1 cellular context compared by ENCODE assay signal in genomic region chr2:104371084-104371483, GRCh38.
TF ChIP-seq lines count a peak whose summit lies in the region.

No MANE protein-coding gene starts in this region.

TF ChIP-seq in GM23338, 12 proteins besides CTCF, POLR2A, EP300 and RAD21 (continued from another document):
- TF ChIP-seq, protein P1, sequence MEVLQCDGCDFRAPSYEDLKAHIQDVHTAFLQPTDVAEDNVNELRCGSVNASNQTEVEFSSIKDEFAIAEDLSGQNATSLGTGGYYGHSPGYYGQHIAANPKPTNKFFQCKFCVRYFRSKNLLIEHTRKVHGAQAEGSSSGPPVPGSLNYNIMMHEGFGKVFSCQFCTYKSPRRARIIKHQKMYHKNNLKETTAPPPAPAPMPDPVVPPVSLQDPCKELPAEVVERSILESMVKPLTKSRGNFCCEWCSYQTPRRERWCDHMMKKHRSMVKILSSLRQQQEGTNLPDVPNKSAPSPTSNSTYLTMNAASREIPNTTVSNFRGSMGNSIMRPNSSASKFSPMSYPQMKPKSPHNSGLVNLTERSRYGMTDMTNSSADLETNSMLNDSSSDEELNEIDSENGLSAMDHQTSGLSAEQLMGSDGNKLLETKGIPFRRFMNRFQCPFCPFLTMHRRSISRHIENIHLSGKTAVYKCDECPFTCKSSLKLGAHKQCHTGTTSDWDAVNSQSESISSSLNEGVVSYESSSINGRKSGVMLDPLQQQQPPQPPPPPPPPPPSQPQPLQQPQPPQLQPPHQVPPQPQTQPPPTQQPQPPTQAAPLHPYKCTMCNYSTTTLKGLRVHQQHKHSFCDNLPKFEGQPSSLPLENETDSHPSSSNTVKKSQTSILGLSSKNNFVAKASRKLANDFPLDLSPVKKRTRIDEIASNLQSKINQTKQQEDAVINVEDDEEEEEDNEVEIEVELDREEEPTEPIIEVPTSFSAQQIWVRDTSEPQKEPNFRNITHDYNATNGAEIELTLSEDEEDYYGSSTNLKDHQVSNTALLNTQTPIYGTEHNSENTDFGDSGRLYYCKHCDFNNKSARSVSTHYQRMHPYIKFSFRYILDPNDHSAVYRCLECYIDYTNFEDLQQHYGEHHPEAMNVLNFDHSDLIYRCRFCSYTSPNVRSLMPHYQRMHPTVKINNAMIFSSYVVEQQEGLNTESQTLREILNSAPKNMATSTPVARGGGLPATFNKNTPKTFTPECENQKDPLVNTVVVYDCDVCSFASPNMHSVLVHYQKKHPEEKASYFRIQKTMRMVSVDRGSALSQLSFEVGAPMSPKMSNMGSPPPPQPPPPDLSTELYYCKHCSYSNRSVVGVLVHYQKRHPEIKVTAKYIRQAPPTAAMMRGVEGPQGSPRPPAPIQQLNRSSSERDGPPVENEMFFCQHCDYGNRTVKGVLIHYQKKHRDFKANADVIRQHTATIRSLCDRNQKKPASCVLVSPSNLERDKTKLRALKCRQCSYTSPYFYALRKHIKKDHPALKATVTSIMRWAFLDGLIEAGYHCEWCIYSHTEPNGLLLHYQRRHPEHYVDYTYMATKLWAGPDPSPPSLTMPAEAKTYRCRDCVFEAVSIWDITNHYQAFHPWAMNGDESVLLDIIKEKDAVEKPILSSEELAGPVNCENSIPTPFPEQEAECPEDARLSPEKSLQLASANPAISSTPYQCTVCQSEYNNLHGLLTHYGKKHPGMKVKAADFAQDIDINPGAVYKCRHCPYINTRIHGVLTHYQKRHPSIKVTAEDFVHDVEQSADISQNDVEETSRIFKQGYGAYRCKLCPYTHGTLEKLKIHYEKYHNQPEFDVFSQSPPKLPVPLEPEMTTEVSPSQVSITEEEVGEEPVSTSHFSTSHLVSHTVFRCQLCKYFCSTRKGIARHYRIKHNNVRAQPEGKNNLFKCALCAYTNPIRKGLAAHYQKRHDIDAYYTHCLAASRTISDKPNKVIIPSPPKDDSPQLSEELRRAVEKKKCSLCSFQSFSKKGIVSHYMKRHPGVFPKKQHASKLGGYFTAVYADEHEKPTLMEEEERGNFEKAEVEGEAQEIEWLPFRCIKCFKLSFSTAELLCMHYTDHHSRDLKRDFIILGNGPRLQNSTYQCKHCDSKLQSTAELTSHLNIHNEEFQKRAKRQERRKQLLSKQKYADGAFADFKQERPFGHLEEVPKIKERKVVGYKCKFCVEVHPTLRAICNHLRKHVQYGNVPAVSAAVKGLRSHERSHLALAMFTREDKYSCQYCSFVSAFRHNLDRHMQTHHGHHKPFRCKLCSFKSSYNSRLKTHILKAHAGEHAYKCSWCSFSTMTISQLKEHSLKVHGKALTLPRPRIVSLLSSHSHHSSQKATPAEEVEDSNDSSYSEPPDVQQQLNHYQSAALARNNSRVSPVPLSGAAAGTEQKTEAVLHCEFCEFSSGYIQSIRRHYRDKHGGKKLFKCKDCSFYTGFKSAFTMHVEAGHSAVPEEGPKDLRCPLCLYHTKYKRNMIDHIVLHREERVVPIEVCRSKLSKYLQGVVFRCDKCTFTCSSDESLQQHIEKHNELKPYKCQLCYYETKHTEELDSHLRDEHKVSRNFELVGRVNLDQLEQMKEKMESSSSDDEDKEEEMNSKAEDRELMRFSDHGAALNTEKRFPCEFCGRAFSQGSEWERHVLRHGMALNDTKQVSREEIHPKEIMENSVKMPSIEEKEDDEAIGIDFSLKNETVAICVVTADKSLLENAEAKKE (CRISPR knock-in tag; IDR thresholded peaks at IDR 0.05): no peak
- TF ChIP-seq ETS1 (IDR thresholded peaks at IDR 0.05) (no peak), CREB1 (CRISPR knock-in tag; IDR thresholded peaks at IDR 0.05; ENCODE audit: low read depth) (no peak), POLR2AphosphoS5 (IDR thresholded peaks at IDR 0.05; ENCODE audit: low read depth) (no peak)
